18 cellular contexts compared by ENCODE assay signal in the genomic region with DNA sequence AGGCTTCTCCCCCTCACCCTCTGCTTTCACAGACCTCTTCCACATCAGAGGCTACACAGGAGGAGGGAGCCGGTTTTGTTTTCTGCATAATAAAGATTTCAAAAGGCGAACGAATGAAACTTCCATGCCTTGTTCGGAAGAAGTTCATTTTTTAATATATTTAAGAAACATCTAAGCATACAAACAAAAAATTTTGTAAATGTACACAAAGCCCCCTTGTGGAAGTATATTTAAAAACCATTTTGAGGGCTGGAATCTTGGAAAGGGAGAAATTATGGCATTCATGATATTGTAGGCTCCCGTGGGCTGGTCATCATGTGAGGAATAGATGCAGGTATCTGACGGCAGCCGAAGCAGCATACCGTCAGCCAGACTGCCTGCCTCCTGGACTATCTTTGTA.
DNase-seq lines count a peak whose midpoint lies in the region; ATAC-seq and TF ChIP-seq lines count a peak whose summit lies in the region.
"Had no signal": no experiment of that assay in that cellular context is flagged by ENCODE, and none has a peak within 500 bp of the region (broad histone marks: within the 10 kb centered on the region; RNA-seq: fewer than 3 reads in every experiment).

No MANE protein-coding gene starts in this region.

- H3K4me1 ChIP-seq in adipocyte (ENCODE audit: control insufficient read depth, insufficient read depth, low read length) (peaks cover 11% of the 10 kb centered on the region), HAP-1 (peaks cover 63% of the 10 kb centered on the region)
- H3K4me1 ChIP-seq: Caco-2 had no signal

- no peak overlapping the region for H3K27ac Mint-ChIP-seq in stimulated activated naive B cell treated with anti-CD40 and anti-IgM and Interleukin-4, amounts not matched to agents 10 μg/mL and 1 μg/mL and 100 μg/mL, for 72 hours
- H3K27ac Mint-ChIP-seq: activated B cell treated with CpG ODN at 0.5 μM for 24 hours; activated naive CD8-positive, alpha-beta T cell treated with anti-CD3 and anti-CD28 coated beads for 36 hours; naive thymus-derived CD4-positive, alpha-beta T cell; progenitor cell of endocrine pancreas; T-helper 1 cell treated with Interleukin-12 subunit alpha and Interleukin-12 subunit beta and Interleukin-4 antibody, amounts not matched to agents 30 μg/mL and 1 μg/mL, for 36 hours had no signal

- no peak overlapping the region for H3K4me3 ChIP-seq in adipocyte (ENCODE audit: low read length)
- H3K4me3 ChIP-seq in kidney epithelial cell (ENCODE audit: low read depth, low read length) = no peak overlapping the region
- no peak overlapping the region for H3K4me3 ChIP-seq in HAP-1

- TF ChIP-seq CTCF in AG09319 (IDR thresholded peaks at IDR 0.05; ENCODE audit: low read depth, low read length) (peak; percentile 11), kidney epithelial cell (IDR thresholded peaks at IDR 0.05; ENCODE audit: insufficient read depth, low read length, poor library complexity, severe bottlenecking) (peak; percentile 7)

- H3K27me3 Mint-ChIP-seq in stimulated activated naive B cell treated with anti-CD40 and anti-IgM and Interleukin-4, amounts not matched to agents 10 μg/mL and 1 μg/mL and 100 μg/mL, for 72 hours = peaks cover 0 to 5% of the 10 kb centered on the region in 2 donors
- H3K27me3 Mint-ChIP-seq: progenitor cell of endocrine pancreas had no signal

- H3K4me1 Mint-ChIP-seq in stimulated activated naive B cell treated with anti-CD40 and anti-IgM and Interleukin-4, amounts not matched to agents 10 μg/mL and 1 μg/mL and 100 μg/mL, for 72 hours = peaks cover 3 to 4% of the 10 kb centered on the region in 2 donors
- H3K4me1 Mint-ChIP-seq: activated naive CD8-positive, alpha-beta T cell treated with anti-CD3 and anti-CD28 coated beads for 36 hours; naive thymus-derived CD4-positive, alpha-beta T cell had no signal

- ATAC-seq in stimulated activated naive B cell treated with anti-CD40 and anti-IgM and Interleukin-4, amounts not matched to agents 10 μg/mL and 1 μg/mL and 100 μg/mL, for 72 hours (replicated peaks) = no peak
- ATAC-seq: naive thymus-derived CD4-positive, alpha-beta T cell had no signal

- H3K36me3 ChIP-seq in adipocyte (ENCODE audit: control insufficient read depth, insufficient read depth, low read length, severe bottlenecking) (no peaks in the 10 kb centered on the region), kidney epithelial cell (ENCODE audit: control insufficient read depth, insufficient read depth, low read length) (no peaks in the 10 kb centered on the region), HAP-1 (replicated peaks) (no peaks in the 10 kb centered on the region)

- no peaks in the 10 kb centered on the region for H3K36me3 Mint-ChIP-seq in stimulated activated naive B cell treated with anti-CD40 and anti-IgM and Interleukin-4, amounts not matched to agents 10 μg/mL and 1 μg/mL and 100 μg/mL, for 72 hours
- H3K36me3 Mint-ChIP-seq: activated naive CD8-positive, alpha-beta T cell treated with anti-CD3 and anti-CD28 coated beads for 36 hours; naive thymus-derived CD4-positive, alpha-beta T cell had no signal

- in situ Hi-C loops in HAP-1 (cut with MboI; ENCODE audit: low sequenced_read_pairs) = loop anchor here (25.0 kb wide), 1 partner anchor 436 kb away; no protein-coding TSS in a partner anchor

- no peak overlapping the region for H3K4me3 Mint-ChIP-seq in stimulated activated naive B cell treated with anti-CD40 and anti-IgM and Interleukin-4, amounts not matched to agents 10 μg/mL and 1 μg/mL and 100 μg/mL, for 72 hours
- H3K4me3 Mint-ChIP-seq: activated B cell treated with CpG ODN at 0.5 μM for 24 hours; activated naive CD8-positive, alpha-beta T cell treated with anti-CD3 and anti-CD28 coated beads for 36 hours; naive thymus-derived CD4-positive, alpha-beta T cell; T-helper 1 cell treated with Interleukin-12 subunit alpha and Interleukin-12 subunit beta and Interleukin-4 antibody, amounts not matched to agents 30 μg/mL and 1 μg/mL, for 36 hours had no signal

- H3K9me3 ChIP-seq in adipocyte (ENCODE audit: control insufficient read depth, low read length) (no peaks in the 10 kb centered on the region), HAP-1 (no peaks in the 10 kb centered on the region)
- H3K9me3 ChIP-seq: Caco-2 had no signal

- no peak overlapping the region for H3K9ac ChIP-seq in adipocyte (ENCODE audit: low read length)

- H3K27me3 ChIP-seq in adipocyte (replicated peaks; ENCODE audit: control insufficient read depth, insufficient read depth, low read length) = no peaks in the 10 kb centered on the region
- no peaks in the 10 kb centered on the region for H3K27me3 ChIP-seq in kidney epithelial cell (ENCODE audit: control insufficient read depth, insufficient read depth, low read length)
- H3K27me3 ChIP-seq in HAP-1 (ENCODE audit: low read depth) = no peaks in the 10 kb centered on the region

- no peak for DNase-seq in AG09319 (ENCODE audit: extremely low read depth, low read depth)
- peak; percentile 28 for DNase-seq in HT-29 (ENCODE audit: low spot score)
- DNase-seq in adipocyte (ENCODE audit: low read depth) = peak; percentile 35
- no peak for DNase-seq in kidney epithelial cell (ENCODE audit: low read depth)
- no peak for DNase-seq in NCI-H1436 treated with DMSO at 0.1 percent for 48 hours (lab: John Stamatoyannopoulos, UW)
- DNase-seq in LoVo (ENCODE audit: low spot score) = no peak
- no peak for DNase-seq in stimulated activated naive B cell treated with anti-CD40 and anti-IgM and Interleukin-4, amounts not matched to agents 10 μg/mL and 1 μg/mL and 100 μg/mL, for 72 hours
- no peak for DNase-seq in HAP-1 (ENCODE audit: low spot score in 2 of 2)
- DNase-seq: activated B cell treated with CpG ODN at 0.5 μM for 24 hours; activated naive CD8-positive, alpha-beta T cell treated with anti-CD3 and anti-CD28 coated beads for 36 hours; Caco-2; mammary epithelial cell; naive thymus-derived CD4-positive, alpha-beta T cell; NCI-H1436; SHP77 treated with DMSO at 0.1 percent for 48 hours; stimulated activated CD4-positive, alpha-beta T cell treated with anti-CD3 and anti-CD28 coated beads, Interleukin-2, amount 100 ng/mL, for 48 hours had no signal

- peaks cover 0 to 2% of the 10 kb centered on the region in 2 donors for H3K9me3 Mint-ChIP-seq in stimulated activated naive B cell treated with anti-CD40 and anti-IgM and Interleukin-4, amounts not matched to agents 10 μg/mL and 1 μg/mL and 100 μg/mL, for 72 hours
- H3K9me3 Mint-ChIP-seq: T-helper 1 cell treated with Interleukin-12 subunit alpha and Interleukin-12 subunit beta and Interleukin-4 antibody, amounts not matched to agents 30 μg/mL and 1 μg/mL, for 36 hours had no signal

Comparison
In these comparisons a context has a peak if more than half of its experiments do, and no peak if none do; other contexts are left out.
1. DNase-seq: peak in HT-29 (single experiment) and adipocyte (single experiment); none in AG09319 (single experiment), kidney epithelial cell (single experiment), NCI-H1436 treated with DMSO at 0.1 percent for 48 hours (single experiment), LoVo (single experiment), stimulated activated naive B cell treated with anti-CD40 and anti-IgM and Interleukin-4, amounts not matched to agents 10 μg/mL and 1 μg/mL and 100 μg/mL, for 72 hours (single experiment) and HAP-1 (0 of 2).